In genomic region chr12:58211211-58211610, GRCh38 we compare ENCODE assay signal across 31 cellular contexts.
"Had no signal": no experiment of that assay in that cellular context is flagged by ENCODE, and none has a peak within 500 bp of the region (broad histone marks: within the 10 kb centered on the region; RNA-seq: fewer than 3 reads in every experiment).

No MANE protein-coding gene starts in this region.

- H3K9me3 ChIP-seq: ascending aorta, breast epithelium, colonic mucosa, gastrocnemius medialis had no signal

- H3K4me3 ChIP-seq: ascending aorta, breast epithelium, cardiac muscle cell, colonic mucosa, gastrocnemius medialis, heart left ventricle had no signal

- H3K27me3 ChIP-seq: ascending aorta, breast epithelium, cardiac muscle cell, colonic mucosa, gastrocnemius medialis, heart left ventricle had no signal

- H3K4me1 ChIP-seq: ascending aorta, breast epithelium, colonic mucosa, heart left ventricle had no signal

- H3K36me3 ChIP-seq: ascending aorta, breast epithelium, cardiac muscle cell, colonic mucosa, gastrocnemius medialis, heart left ventricle had no signal

- DNase-seq: activated CD4-positive, alpha-beta memory T cell treated with anti-CD3 and anti-CD28 coated beads, Interleukin-2, amount 10 ng/mL, durations not matched to agents 7 days and 5 days; activated CD4-positive, alpha-beta T cell treated with anti-CD3 and anti-CD28 coated beads for 1 hour; activated CD4-positive, alpha-beta T cell treated with anti-CD3 and anti-CD28 coated beads for 4 hours; activated CD4-positive, alpha-beta T cell treated with anti-CD3 and anti-CD28 coated beads, Interleukin-2, amount 10 ng/mL, durations not matched to agents 7 days and 5 days; activated CD4-positive, alpha-beta T cell treated with anti-CD3 and anti-CD28 coated beads, Interleukin-2, amount 50 U/mL, for 4 hours; activated CD8-positive, alpha-beta memory T cell treated with anti-CD3 and anti-CD28 coated beads, Interleukin-2, amount 50 U/mL, for 48 hours; activated gamma-delta T cell; activated naive CD4-positive, alpha-beta T cell; activated naive CD4-positive, alpha-beta T cell treated with anti-CD3 and anti-CD28 coated beads, Interleukin-2, amount 10 ng/mL, durations not matched to agents 7 days and 5 days; activated naive CD8-positive, alpha-beta T cell treated with anti-CD3 and anti-CD28 coated beads, Interleukin-2, amount 10 ng/mL, durations not matched to agents 7 days and 5 days; activated T-cell treated with anti-CD3 and anti-CD28 coated beads for 4 hours; activated T-cell treated with anti-CD3 and anti-CD28 coated beads, Interleukin-2, amount 50 U/mL, for 24 hours; activated T-cell treated with anti-CD3 and anti-CD28 coated beads, Interleukin-2, amount 50 U/mL, for 72 hours; central memory CD4-positive, alpha-beta T cell; cerebellar nuclear complex; colonic mucosa; effector memory CD4-positive, alpha-beta T cell; endodermal cell; foreskin fibroblast; gastrocnemius medialis; glutamatergic neuron; heart left ventricle; T-helper 1 cell; T-helper 17 cell; T1000 had no signal

- ATAC-seq: activated naive CD4-positive, alpha-beta T cell treated with anti-CD3 and anti-CD28 coated beads, Interleukin-2, amount 50 U/mL, for 72 hours; activated T-cell treated with anti-CD3 and anti-CD28 coated beads, Interleukin-2, amount 50 U/mL, for 72 hours; esophagus mucosa; gastrocnemius medialis; heart left ventricle; T-helper 17 cell; WTC11 had no signal

- H3K27ac ChIP-seq: ascending aorta, breast epithelium, cardiac muscle cell, colonic mucosa, gastrocnemius medialis, heart left ventricle had no signal
